ENCODE assay signal across 19 cellular contexts in genomic region chr1:6592441-6592840, GRCh38. TPM values are rescaled to one million over a fixed set of nuclear protein-coding genes. Genes with fewer than 3 reads are reported as not detected.
A peak's percentile ranks its signal among the peaks of the same experiment; 100 is the strongest.
DNase-seq lines count a peak whose midpoint lies in the region; ATAC-seq and TF ChIP-seq lines count a peak whose summit lies in the region.
"Had no signal": no experiment of that assay in that cellular context is flagged by ENCODE, and none has a peak within 500 bp of the region (broad histone marks: within the 10 kb centered on the region; RNA-seq: fewer than 3 reads in every experiment).

No MANE protein-coding gene starts in this region.

- CTCF ChIA-PET in activated CD4-positive, alpha-beta memory T cell treated with anti-CD3 and anti-CD28 coated beads, Interleukin-2, amount 10 ng/mL, durations not matched to agents 7 days and 5 days (lab: Charles Lee): no interaction called here
- CTCF ChIA-PET in activated CD4-positive, alpha-beta memory T cell treated with anti-CD3 and anti-CD28 coated beads for 36 hours (lab: Charles Lee): no interaction called here

- H3K4me1 ChIP-seq in heart right ventricle: peaks cover 26 to 88% (median 68%) of the 10 kb centered on the region in 9 donors
- H3K4me1 ChIP-seq: BE2C had no signal

- H3K36me3 ChIP-seq in heart right ventricle: peaks cover 0 to 100% (median 72%) of the 10 kb centered on the region in 9 donors

- H3K27me3 Mint-ChIP-seq in activated CD4-positive, alpha-beta memory T cell treated with anti-CD3 and anti-CD28 coated beads, Interleukin-2, amount 10 ng/mL, durations not matched to agents 7 days and 5 days: no peaks in the 10 kb centered on the region
- H3K27me3 Mint-ChIP-seq in activated CD4-positive, alpha-beta memory T cell treated with anti-CD3 and anti-CD28 coated beads for 36 hours: no peaks in the 10 kb centered on the region
- H3K27me3 Mint-ChIP-seq: activated CD4-positive, alpha-beta T cell treated with anti-CD3 and anti-CD28 coated beads for 36 hours; effector memory CD8-positive, alpha-beta T cell; naive B cell had no signal

- peak overlapping the region in 6 of 10 donors; percentile 12 to 62 (median 26) for H3K27ac ChIP-seq in heart right ventricle
- H3K27ac ChIP-seq: thyroid gland had no signal

- no peaks in the 10 kb centered on the region for H3K9me3 ChIP-seq in heart right ventricle
- H3K9me3 ChIP-seq: BE2C, thyroid gland had no signal

- intact Hi-C loops in activated CD4-positive, alpha-beta memory T cell treated with anti-CD3 and anti-CD28 coated beads for 36 hours (cut with micrococcal nuclease): no loop called here
- intact Hi-C loops in heart right ventricle (cut with DNase I): no loop called here

- H3K4me3 ChIP-seq in heart right ventricle: no peak overlapping the region
- H3K4me3 ChIP-seq: thyroid gland had no signal

- peak overlapping the region; percentile 9 for H3K27ac Mint-ChIP-seq in activated CD4-positive, alpha-beta memory T cell treated with anti-CD3 and anti-CD28 coated beads, Interleukin-2, amount 10 ng/mL, durations not matched to agents 7 days and 5 days
- H3K27ac Mint-ChIP-seq in activated CD4-positive, alpha-beta memory T cell treated with anti-CD3 and anti-CD28 coated beads for 36 hours: no peak overlapping the region
- peak overlapping the region; percentile 50 for H3K27ac Mint-ChIP-seq in stimulated activated effector memory CD8-positive, alpha-beta T cell treated with anti-CD3 and anti-CD28 coated beads, Interleukin-12 subunit alpha, Interleukin-12 subunit beta, amount 100 ng/mL, for 72 hours
- H3K27ac Mint-ChIP-seq: activated CD4-positive, alpha-beta T cell treated with anti-CD3 and anti-CD28 coated beads for 36 hours; naive B cell had no signal

- peaks cover 35% of the 10 kb centered on the region for H3K4me1 Mint-ChIP-seq in activated CD4-positive, alpha-beta memory T cell treated with anti-CD3 and anti-CD28 coated beads, Interleukin-2, amount 10 ng/mL, durations not matched to agents 7 days and 5 days
- peaks cover 23% of the 10 kb centered on the region for H3K4me1 Mint-ChIP-seq in activated CD4-positive, alpha-beta memory T cell treated with anti-CD3 and anti-CD28 coated beads for 36 hours (ENCODE audit: low read depth)
- H3K4me1 Mint-ChIP-seq in stimulated activated effector memory CD8-positive, alpha-beta T cell treated with anti-CD3 and anti-CD28 coated beads, Interleukin-12 subunit alpha, Interleukin-12 subunit beta, amount 100 ng/mL, for 72 hours: peaks cover 37% of the 10 kb centered on the region

- no peak for DNase-seq in activated CD4-positive, alpha-beta memory T cell treated with anti-CD3 and anti-CD28 coated beads, Interleukin-2, amount 10 ng/mL, durations not matched to agents 7 days and 5 days
- DNase-seq in activated CD4-positive, alpha-beta memory T cell treated with anti-CD3 and anti-CD28 coated beads for 36 hours: no peak
- peak in 1 of 2 donors; percentile 40 for DNase-seq in heart right ventricle
- no peak for DNase-seq in stimulated activated effector memory CD8-positive, alpha-beta T cell treated with anti-CD3 and anti-CD28 coated beads, Interleukin-12 subunit alpha, Interleukin-12 subunit beta, amount 100 ng/mL, for 72 hours (ENCODE audit: low spot score in 2 of 2)
- no peak for DNase-seq in NCI-H1694 (lab: John Stamatoyannopoulos, UW)
- DNase-seq: activated CD4-positive, alpha-beta T cell treated with anti-CD3 and anti-CD28 coated beads for 36 hours; activated T-cell treated with anti-CD3 and anti-CD28 coated beads for 4 hours; anterior cingulate cortex; BE2C; effector memory CD8-positive, alpha-beta T cell; head of caudate nucleus; KG1; naive B cell; NCI-H1930; thyroid gland had no signal

- no peaks in the 10 kb centered on the region for H3K9me3 Mint-ChIP-seq in activated CD4-positive, alpha-beta memory T cell treated with anti-CD3 and anti-CD28 coated beads, Interleukin-2, amount 10 ng/mL, durations not matched to agents 7 days and 5 days
- H3K9me3 Mint-ChIP-seq in activated CD4-positive, alpha-beta memory T cell treated with anti-CD3 and anti-CD28 coated beads for 36 hours: no peaks in the 10 kb centered on the region
- H3K9me3 Mint-ChIP-seq in stimulated activated effector memory CD8-positive, alpha-beta T cell treated with anti-CD3 and anti-CD28 coated beads, Interleukin-12 subunit alpha, Interleukin-12 subunit beta, amount 100 ng/mL, for 72 hours: no peaks in the 10 kb centered on the region
- H3K9me3 Mint-ChIP-seq: effector memory CD8-positive, alpha-beta T cell; naive B cell had no signal

- H3K4me3 Mint-ChIP-seq in activated CD4-positive, alpha-beta memory T cell treated with anti-CD3 and anti-CD28 coated beads, Interleukin-2, amount 10 ng/mL, durations not matched to agents 7 days and 5 days: no peak overlapping the region
- H3K4me3 Mint-ChIP-seq in activated CD4-positive, alpha-beta memory T cell treated with anti-CD3 and anti-CD28 coated beads for 36 hours: no peak overlapping the region
- no peak overlapping the region for H3K4me3 Mint-ChIP-seq in stimulated activated effector memory CD8-positive, alpha-beta T cell treated with anti-CD3 and anti-CD28 coated beads, Interleukin-12 subunit alpha, Interleukin-12 subunit beta, amount 100 ng/mL, for 72 hours
- H3K4me3 Mint-ChIP-seq: activated CD4-positive, alpha-beta T cell treated with anti-CD3 and anti-CD28 coated beads for 36 hours; effector memory CD8-positive, alpha-beta T cell; naive B cell had no signal

- peak in 5 of 8 donors; percentile 5 to 50 (median 29) for ATAC-seq in heart right ventricle
- no peak for ATAC-seq in stimulated activated effector memory CD8-positive, alpha-beta T cell treated with anti-CD3 and anti-CD28 coated beads, Interleukin-12 subunit alpha, Interleukin-12 subunit beta, amount 100 ng/mL, for 72 hours
- no peak for ATAC-seq in HG03354 (IDR thresholded peaks at IDR 0.05; ENCODE audit: poor library complexity, severe bottlenecking, unreplicated experiment)
- ATAC-seq: activated CD4-positive, alpha-beta T cell treated with anti-CD3 and anti-CD28 coated beads for 36 hours; effector memory CD8-positive, alpha-beta T cell had no signal

- 24 to 37% methylated on average over 5 of the region's 5 CpGs for WGBS in heart right ventricle, 2 donors

- no peak for TF ChIP-seq CTCF in heart right ventricle (IDR thresholded peaks at IDR 0.05)

- no peaks in the 10 kb centered on the region for H3K27me3 ChIP-seq in heart right ventricle
- H3K27me3 ChIP-seq: BE2C, thyroid gland had no signal

- POLR2A ChIA-PET in activated CD4-positive, alpha-beta memory T cell treated with anti-CD3 and anti-CD28 coated beads, Interleukin-2, amount 10 ng/mL, durations not matched to agents 7 days and 5 days (lab: Charles Lee): interaction anchor here (0.5 to 2.3 kb wide), 3 partner anchors 11 to 13 kb away, joined by 3 to 10 read pairs (median 7); partner anchors contain the start of gene ZBTB48
- POLR2A ChIA-PET in activated CD4-positive, alpha-beta memory T cell treated with anti-CD3 and anti-CD28 coated beads for 36 hours (lab: Charles Lee): no interaction called here

- H3K36me3 Mint-ChIP-seq in activated CD4-positive, alpha-beta memory T cell treated with anti-CD3 and anti-CD28 coated beads, Interleukin-2, amount 10 ng/mL, durations not matched to agents 7 days and 5 days (ENCODE audit: low read depth): peaks cover 53% of the 10 kb centered on the region
- peaks cover 28% of the 10 kb centered on the region for H3K36me3 Mint-ChIP-seq in activated CD4-positive, alpha-beta memory T cell treated with anti-CD3 and anti-CD28 coated beads for 36 hours
- H3K36me3 Mint-ChIP-seq in stimulated activated effector memory CD8-positive, alpha-beta T cell treated with anti-CD3 and anti-CD28 coated beads, Interleukin-12 subunit alpha, Interleukin-12 subunit beta, amount 100 ng/mL, for 72 hours: peaks cover 91% of the 10 kb centered on the region
- H3K36me3 Mint-ChIP-seq: naive B cell had no signal

RNA-seq across cellular contexts. Expression of gene KLHL21, which starts 10.2 kb away (rescaled TPM):
- 10 to 100 TPM; 26.7 to 27.0 TPM for total RNA-seq in activated CD4-positive, alpha-beta memory T cell treated with anti-CD3 and anti-CD28 coated beads, Interleukin-2, amount 10 ng/mL, durations not matched to agents 7 days and 5 days
- 10 to 100 TPM; 18.1 to 19.4 TPM for total RNA-seq in activated CD4-positive, alpha-beta memory T cell treated with anti-CD3 and anti-CD28 coated beads for 36 hours
- total RNA-seq in heart right ventricle: 10 to 100 TPM; 49.5 to 93.3 (median 70.4) TPM
- polyA plus RNA-seq in heart right ventricle: 10 to 100 TPM; 20.4 to 22.3 TPM

RNA-seq across cellular contexts. Expression of gene ZBTB48, which starts 12.6 kb away (rescaled TPM):
- total RNA-seq in activated CD4-positive, alpha-beta memory T cell treated with anti-CD3 and anti-CD28 coated beads, Interleukin-2, amount 10 ng/mL, durations not matched to agents 7 days and 5 days: 10 to 100 TPM; 33.2 to 42.3 TPM
- 10 to 100 TPM; 24.6 to 28.1 TPM for total RNA-seq in activated CD4-positive, alpha-beta memory T cell treated with anti-CD3 and anti-CD28 coated beads for 36 hours
- 10 to 100 TPM in 6 of 10 donors, 1 to 10 TPM in 4; 7.3 to 16.6 (median 11.0) TPM for total RNA-seq in heart right ventricle
- polyA plus RNA-seq in heart right ventricle: 10 to 100 TPM; 18.3 to 41.5 TPM

RNA-seq across cellular contexts. Expression of gene PHF13, which starts 21.1 kb away (rescaled TPM):
- 10 to 100 TPM; 15.4 to 17.2 TPM for total RNA-seq in activated CD4-positive, alpha-beta memory T cell treated with anti-CD3 and anti-CD28 coated beads, Interleukin-2, amount 10 ng/mL, durations not matched to agents 7 days and 5 days
- total RNA-seq in activated CD4-positive, alpha-beta memory T cell treated with anti-CD3 and anti-CD28 coated beads for 36 hours: 10 to 100 TPM; 16.8 to 16.9 TPM
- 10 to 100 TPM in 1 of 10 donors, 1 to 10 TPM in 9; 5.9 to 12.2 (median 8.0) TPM for total RNA-seq in heart right ventricle
- polyA plus RNA-seq in heart right ventricle: 1 to 10 TPM; 3.7 to 5.2 TPM

RNA-seq across cellular contexts. Expression of gene THAP3, which starts 32.2 kb away (rescaled TPM):
- total RNA-seq in activated CD4-positive, alpha-beta memory T cell treated with anti-CD3 and anti-CD28 coated beads, Interleukin-2, amount 10 ng/mL, durations not matched to agents 7 days and 5 days: 10 to 100 TPM; 23.7 to 24.1 TPM
- 10 to 100 TPM; 22.8 TPM for total RNA-seq in activated CD4-positive, alpha-beta memory T cell treated with anti-CD3 and anti-CD28 coated beads for 36 hours
- total RNA-seq in heart right ventricle: 10 to 100 TPM in 7 of 10 donors, 1 to 10 TPM in 3; 6.8 to 16.7 (median 11.2) TPM
- 10 to 100 TPM; 24.6 to 27.6 TPM for polyA plus RNA-seq in heart right ventricle

RNA-seq across cellular contexts. Expression of gene TAS1R1, which starts 37.3 kb away (rescaled TPM):
- total RNA-seq in activated CD4-positive, alpha-beta memory T cell treated with anti-CD3 and anti-CD28 coated beads, Interleukin-2, amount 10 ng/mL, durations not matched to agents 7 days and 5 days: under 1 TPM in 1 of 2 experiments, not detected in 1; 0.08 TPM
- not detected for total RNA-seq in activated CD4-positive, alpha-beta memory T cell treated with anti-CD3 and anti-CD28 coated beads for 36 hours
- not detected for total RNA-seq in heart right ventricle
- polyA plus RNA-seq in heart right ventricle: not detected
- total RNA-seq: A172, lung microvascular endothelial cell, posterior vena cava, thyroid gland had no signal

Comparison
In these comparisons a context has a peak if more than half of its experiments do, and no peak if none do; other contexts are left out.
1. ATAC-seq: peak in heart right ventricle (5 of 8); none in stimulated activated effector memory CD8-positive, alpha-beta T cell treated with anti-CD3 and anti-CD28 coated beads, Interleukin-12 subunit alpha, Interleukin-12 subunit beta, amount 100 ng/mL, for 72 hours (single experiment) and HG03354 (single experiment).